23 cellular contexts compared by ENCODE assay signal in genomic region chr16:873243-873661, GRCh38.
DNase-seq lines count a peak whose midpoint lies in the region; ATAC-seq, FAIRE-seq and TF ChIP-seq lines count a peak whose summit lies in the region.
"Had no signal": no experiment of that assay in that cellular context is flagged by ENCODE, and none has a peak within 500 bp of the region (broad histone marks: within the 10 kb centered on the region; RNA-seq: fewer than 3 reads in every experiment).

No MANE protein-coding gene starts in this region.

- no peaks in the 10 kb centered on the region for H3K27me3 Mint-ChIP-seq in activated B cell treated with CpG ODN at 0.5 μM for 24 hours

- H3K4me3 ChIP-seq in BLaER1, result no peak overlapping the region; the same call in 1 of the 2 replicates
- no peak overlapping the region for H3K4me3 ChIP-seq in kidney (ENCODE audit: low read length in 2 of 2)
- H3K4me3 ChIP-seq in dorsolateral prefrontal cortex, result no peak overlapping the region
- H3K4me3 ChIP-seq: GM23338, MG63 had no signal

- ATAC-seq in activated B cell treated with CpG ODN at 0.5 μM for 24 hours (ENCODE audit: low read depth), result no peak
- ATAC-seq in sciatic nerve, result peak; percentile 81
- ATAC-seq in HG03571 (IDR thresholded peaks at IDR 0.05; ENCODE audit: unreplicated experiment), result no peak
- ATAC-seq: GM23338 had no signal

- TF ChIP-seq CTCF in activated B cell treated with CpG ODN at 0.5 μM for 24 hours (IDR thresholded peaks at IDR 0.05) (no peak), kidney (IDR thresholded peaks at IDR 0.05; ENCODE audit: borderline replicate concordance, extremely low read depth, insufficient read depth) (no peak), dorsolateral prefrontal cortex (IDR thresholded peaks at IDR 0.05 in 54 of 56, conservative IDR thresholded peaks at IDR 0.05 in 2 of 56; ENCODE audit: low read depth in 1 of 56, partially characterized antibody in 56 of 56) (no peak)

- peaks cover 21% of the 10 kb centered on the region for H3K36me3 Mint-ChIP-seq in activated B cell treated with CpG ODN at 0.5 μM for 24 hours (ENCODE audit: low read depth)

- H3K36me3 ChIP-seq in BLaER1, result peaks cover 20% of the 10 kb centered on the region
- H3K36me3 ChIP-seq in kidney (ENCODE audit: control insufficient read depth in 1 of 2, insufficient read depth in 2 of 2, low read length in 2 of 2), result peaks cover 0 to 2% of the 10 kb centered on the region in 2 donors
- H3K36me3 ChIP-seq: MG63 had no signal

- H3K9ac ChIP-seq in BLaER1 (peak overlapping the region; percentile 78; the same call in 1 of the 2 replicates), kidney (ENCODE audit: low read length in 2 of 2) (no peak overlapping the region)

- H3K9me3 ChIP-seq in BLaER1 (0 out of 2 replicates have a peak, but pooled peaks cover 1% of the 10 kb centered on the region), kidney (ENCODE audit: control insufficient read depth in 1 of 2, low read length in 2 of 2) (no peaks in the 10 kb centered on the region)
- H3K9me3 ChIP-seq: MG63 had no signal

- H3K27me3 ChIP-seq in BLaER1 (no peaks in the 10 kb centered on the region), dorsolateral prefrontal cortex (no peaks in the 10 kb centered on the region)
- H3K27me3 ChIP-seq: MG63 had no signal

- H3K9me3 Mint-ChIP-seq in activated B cell treated with CpG ODN at 0.5 μM for 24 hours, result no peaks in the 10 kb centered on the region
- H3K9me3 Mint-ChIP-seq: GM23338, H9 had no signal

- H3K27ac ChIP-seq in BLaER1 (peak overlapping the region; percentile 97), kidney (ENCODE audit: low read depth in 2 of 2, low read length in 2 of 2) (no peak overlapping the region), dorsolateral prefrontal cortex (no peak overlapping the region)

- no peaks in the 10 kb centered on the region for H4K20me1 ChIP-seq in BLaER1

- DNase-seq in activated B cell treated with CpG ODN at 0.5 μM for 24 hours, result no peak
- peak; percentile 64 for DNase-seq in kidney
- no peak for DNase-seq in sciatic nerve (ENCODE audit: low spot score)
- DNase-seq in dorsolateral prefrontal cortex, result no peak
- no peak for DNase-seq in SW 1271 (lab: John Stamatoyannopoulos, UW)
- DNase-seq: DMS153, DND-41, H9, IMR-90, KG1, MG63, NCI-H1105 treated with DMSO at 0.1 percent for 48 hours, NCI-H146, NCI-H1930, NCI-H2107, NCI-H524, NCI-H748 treated with DMSO at 0.1 percent for 48 hours, SHP77 had no signal

- H3K4me3 Mint-ChIP-seq in activated B cell treated with CpG ODN at 0.5 μM for 24 hours, result no peak overlapping the region
- H3K4me3 Mint-ChIP-seq: GM23338, H9 had no signal

- peaks cover 19% of the 10 kb centered on the region for H3K4me1 Mint-ChIP-seq in activated B cell treated with CpG ODN at 0.5 μM for 24 hours
- H3K4me1 Mint-ChIP-seq: GM23338 had no signal

- FAIRE-seq in kidney (lab: Jason Lieb, UNC), result no peak
- FAIRE-seq: GM12892, RCC 7860 had no signal

- peak overlapping the region; percentile 99 for H3K4me2 ChIP-seq in BLaER1
- H3K4me2 ChIP-seq: GM23338 had no signal

- H3K4me1 ChIP-seq in BLaER1 (peaks cover 99% of the 10 kb centered on the region), kidney (ENCODE audit: control insufficient read depth in 1 of 2, insufficient read depth in 1 of 2, low read depth in 1 of 2, low read length in 2 of 2) (no peaks in the 10 kb centered on the region)

- intact Hi-C loops in activated B cell treated with CpG ODN at 0.5 μM for 24 hours (cut with micrococcal nuclease), result no loop called here
- intact Hi-C loops in kidney (cut with DNase I), result no loop called here
- intact Hi-C loops in sciatic nerve (cut with DNase I), result no loop called here
- intact Hi-C loops in dorsolateral prefrontal cortex (cut with DNase I), result loop anchor here in 1 of 2 donors (10.0 kb wide), 1 partner anchor 58 kb away; no protein-coding TSS in a partner anchor

- POLR2A ChIA-PET in activated B cell treated with CpG ODN at 0.5 μM for 24 hours (lab: Charles Lee), result no interaction called here

- CTCF ChIA-PET in activated B cell treated with CpG ODN at 0.5 μM for 24 hours (lab: Charles Lee), result no interaction called here

- peak overlapping the region; percentile 12 for H3K27ac Mint-ChIP-seq in activated B cell treated with CpG ODN at 0.5 μM for 24 hours
